Comparison of ENCODE assay signal across 8 cellular contexts in genomic region chr1:104780470-104781078, GRCh38.
DNase-seq lines count a peak whose midpoint lies in the region; ATAC-seq, FAIRE-seq and TF ChIP-seq lines count a peak whose summit lies in the region.

No MANE protein-coding gene starts in this region.

- DNase-seq in Caco-2 (peak in 1 of 2 experiments; percentile 13), Kasumi-1 (lab: John Stamatoyannopoulos, UW) (peak; percentile 56 to 81), RCC 7860 (ENCODE audit: low spot score) (peak; percentile 24), fibroblast of the aortic adventitia (ENCODE audit: low read depth) (peak; percentile 10), small intestine (peak; percentile 40), mucosa of gallbladder (ENCODE audit: low spot score) (no peak)

- no peaks in the 10 kb centered on the region for H3K9me3 Mint-ChIP-seq in Caco-2 (ENCODE audit: unreplicated experiment)

- H3K27me3 ChIP-seq in Caco-2 (replicated peaks; ENCODE audit: control insufficient read depth, insufficient read depth, low read length) (no peaks in the 10 kb centered on the region), small intestine (ENCODE audit: control insufficient read depth in 2 of 2, insufficient read depth in 2 of 2, low read length in 2 of 2) (no peaks in the 10 kb centered on the region)

- CTCF ChIA-PET in Caco-2 (lab: Charles Lee), result no interaction called here

- POLR2A ChIA-PET in Caco-2 (lab: Charles Lee), result no interaction called here

- FAIRE-seq in RCC 7860 (lab: Jason Lieb, UNC) (peak; percentile 42), small intestine (lab: Jason Lieb, UNC) (no peak)

- no peak overlapping the region for H3K4me3 Mint-ChIP-seq in Caco-2 (ENCODE audit: unreplicated experiment)

- WGBS in small intestine, 3 donors, result 10 to 18% (median 11%) methylated on average over 6 of the region's 6 CpGs

- H3K4me1 ChIP-seq in Caco-2 (no peaks in the 10 kb centered on the region), small intestine (ENCODE audit: control insufficient read depth in 2 of 2, insufficient read depth in 1 of 2, low read depth in 1 of 2, low read length in 1 of 2) (no peaks in the 10 kb centered on the region)

- H3K27ac Mint-ChIP-seq in Caco-2 (ENCODE audit: unreplicated experiment), result no peak overlapping the region

- intact Hi-C loops in Caco-2 (cut with micrococcal nuclease; ENCODE audit: unreplicated experiment), result loop anchor here (2.0 to 10.0 kb wide), 3 partner anchors 98 to 1012 kb away; no protein-coding TSS in a partner anchor

- H3K9me3 ChIP-seq in Caco-2 (no peaks in the 10 kb centered on the region), small intestine (ENCODE audit: control insufficient read depth, low read depth) (no peaks in the 10 kb centered on the region)

- no TSS peak for BruUV-seq in Caco-2 (replicated peaks; lab: Mats Ljungman, UMichigan)

- TF ChIP-seq CTCF in Caco-2 (IDR thresholded peaks at IDR 0.05; ENCODE audit: insufficient read depth in 1 of 2, low read depth in 1 of 2, low read length in 1 of 2, severe bottlenecking in 1 of 2, unreplicated experiment in 1 of 2) (peak; percentile 43 to 58), fibroblast of the aortic adventitia (IDR thresholded peaks at IDR 0.05; ENCODE audit: insufficient read depth, low read length) (peak; percentile 57)

- H3K27ac ChIP-seq in small intestine (ENCODE audit: low read depth in 1 of 2, low read length in 1 of 2), result no peak overlapping the region

- H3K4me1 Mint-ChIP-seq in Caco-2 (ENCODE audit: low read depth, unreplicated experiment), result no peaks in the 10 kb centered on the region

- ATAC-seq in GM19372 (IDR thresholded peaks at IDR 0.05; ENCODE audit: low read depth, unreplicated experiment) (peak; percentile 54), GM21717 (IDR thresholded peaks at IDR 0.05; ENCODE audit: unreplicated experiment) (no peak)

- H3K4me3 ChIP-seq in Caco-2 (ENCODE audit: low read depth, low read length), result no peak overlapping the region
- no peak overlapping the region for H3K4me3 ChIP-seq in fibroblast of the aortic adventitia (ENCODE audit: low read depth, low read length)
- H3K4me3 ChIP-seq in small intestine (ENCODE audit: low read depth in 1 of 2, low read length in 2 of 2), result no peak overlapping the region

- no peaks in the 10 kb centered on the region for H3K36me3 Mint-ChIP-seq in Caco-2 (ENCODE audit: insufficient read depth, unreplicated experiment)

- H3K27me3 Mint-ChIP-seq in Caco-2 (ENCODE audit: insufficient read depth, unreplicated experiment), result no peaks in the 10 kb centered on the region

- no peaks in the 10 kb centered on the region for H3K36me3 ChIP-seq in Caco-2 (ENCODE audit: control insufficient read depth, insufficient read depth, low read length)
- H3K36me3 ChIP-seq in small intestine (ENCODE audit: control insufficient read depth in 2 of 2, insufficient read depth in 2 of 2, low read length in 2 of 2), result no peaks in the 10 kb centered on the region
